1 cellular context compared by ENCODE assay signal in the genomic region with DNA sequence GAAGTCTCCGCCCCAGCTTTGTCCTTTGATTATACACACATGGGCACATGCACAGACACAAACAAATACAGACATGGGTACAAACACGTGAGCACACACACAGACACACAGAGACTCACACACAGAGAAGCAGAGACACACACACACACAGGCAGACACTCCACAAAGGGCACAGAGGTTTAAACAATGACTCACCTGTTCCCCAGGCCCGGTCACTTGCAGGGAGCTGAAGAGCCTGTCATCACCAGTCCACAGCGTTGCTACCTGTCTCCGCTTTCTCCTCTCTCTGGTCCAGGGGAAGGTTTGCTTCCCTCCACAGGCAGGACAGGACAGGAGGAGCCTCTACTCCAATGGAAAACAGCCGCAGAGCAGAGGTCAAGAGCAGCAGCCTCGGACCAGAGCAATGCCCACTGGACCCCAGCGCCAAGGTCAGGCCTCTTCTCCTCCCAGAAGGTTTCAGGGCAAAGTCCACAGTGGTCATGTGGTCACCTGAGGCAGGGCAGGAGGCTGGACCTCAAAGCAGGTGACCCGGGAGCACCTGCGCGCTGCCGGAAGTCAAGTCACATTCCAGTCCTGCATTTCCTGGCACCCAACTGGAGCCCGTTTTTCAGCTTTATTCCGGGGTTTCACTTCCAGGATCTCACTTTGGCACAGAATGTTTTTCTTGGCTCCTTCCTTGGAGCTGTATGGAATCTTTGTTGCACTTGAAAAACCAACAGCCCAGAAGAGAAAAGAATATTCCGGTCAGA.
TF ChIP-seq lines count a peak whose summit lies in the region.

Gene RAB17 (minus strand): TSS at position 463 of the 749 bp plus-strand sequence. CDS start 4,580 bp downstream, outside the sequence.

TF ChIP-seq in WTC11, 78 proteins besides CTCF, POLR2A, EP300 and RAD21 (continued from another document and continues in another):
- TF ChIP-seq ARID4B (CRISPR knock-in tag; IDR thresholded peaks at IDR 0.05; ENCODE audit: borderline replicate concordance) (0 out of 2 replicates have a peak, but pooled peaks have one; percentile 57), MLX (CRISPR knock-in tag; IDR thresholded peaks at IDR 0.05) (no peak), ZBTB21 (CRISPR knock-in tag; IDR thresholded peaks at IDR 0.05; ENCODE audit: borderline replicate concordance) (no peak), CREB1 (CRISPR knock-in tag; IDR thresholded peaks at IDR 0.05) (no peak), ZNF396 (CRISPR knock-in tag; IDR thresholded peaks at IDR 0.05; ENCODE audit: borderline replicate concordance) (no peak), SP1 (CRISPR knock-in tag; conservative IDR thresholded peaks at IDR 0.05) (0 out of 2 replicates have a peak, but pooled peaks have one; percentile 7), RELA (CRISPR knock-in tag; IDR thresholded peaks at IDR 0.05; ENCODE audit: borderline replicate concordance) (no peak), ZNF416 (CRISPR knock-in tag; IDR thresholded peaks at IDR 0.05) (no peak), IRF2 (CRISPR knock-in tag; IDR thresholded peaks at IDR 0.05; ENCODE audit: borderline replicate concordance, low read depth) (no peak), TEAD4 (CRISPR knock-in tag; IDR thresholded peaks at IDR 0.05) (no peak), ZNF532 (CRISPR knock-in tag; IDR thresholded peaks at IDR 0.05; ENCODE audit: borderline replicate concordance) (no peak), NR2C2 (CRISPR knock-in tag; IDR thresholded peaks at IDR 0.05) (no peak), ZNF138 (CRISPR knock-in tag; conservative IDR thresholded peaks at IDR 0.05) (no peak), PRDM15 (CRISPR knock-in tag; IDR thresholded peaks at IDR 0.05) (peak; percentile 95), NFE2L1 (CRISPR knock-in tag; IDR thresholded peaks at IDR 0.05) (0 out of 2 replicates have a peak, but pooled peaks have one; percentile 36), FOXJ3 (CRISPR knock-in tag; IDR thresholded peaks at IDR 0.05; ENCODE audit: borderline replicate concordance) (no peak), CREM (CRISPR knock-in tag; IDR thresholded peaks at IDR 0.05) (no peak), USF1 (CRISPR knock-in tag; IDR thresholded peaks at IDR 0.05) (peak; percentile 88), ZNF423 (CRISPR knock-in tag; IDR thresholded peaks at IDR 0.05) (no peak)
- TF ChIP-seq, protein P1, sequence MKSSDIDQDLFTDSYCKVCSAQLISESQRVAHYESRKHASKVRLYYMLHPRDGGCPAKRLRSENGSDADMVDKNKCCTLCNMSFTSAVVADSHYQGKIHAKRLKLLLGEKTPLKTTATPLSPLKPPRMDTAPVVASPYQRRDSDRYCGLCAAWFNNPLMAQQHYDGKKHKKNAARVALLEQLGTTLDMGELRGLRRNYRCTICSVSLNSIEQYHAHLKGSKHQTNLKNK (CRISPR knock-in tag; IDR thresholded peaks at IDR 0.05), result no peak
- TF ChIP-seq, protein P2, sequence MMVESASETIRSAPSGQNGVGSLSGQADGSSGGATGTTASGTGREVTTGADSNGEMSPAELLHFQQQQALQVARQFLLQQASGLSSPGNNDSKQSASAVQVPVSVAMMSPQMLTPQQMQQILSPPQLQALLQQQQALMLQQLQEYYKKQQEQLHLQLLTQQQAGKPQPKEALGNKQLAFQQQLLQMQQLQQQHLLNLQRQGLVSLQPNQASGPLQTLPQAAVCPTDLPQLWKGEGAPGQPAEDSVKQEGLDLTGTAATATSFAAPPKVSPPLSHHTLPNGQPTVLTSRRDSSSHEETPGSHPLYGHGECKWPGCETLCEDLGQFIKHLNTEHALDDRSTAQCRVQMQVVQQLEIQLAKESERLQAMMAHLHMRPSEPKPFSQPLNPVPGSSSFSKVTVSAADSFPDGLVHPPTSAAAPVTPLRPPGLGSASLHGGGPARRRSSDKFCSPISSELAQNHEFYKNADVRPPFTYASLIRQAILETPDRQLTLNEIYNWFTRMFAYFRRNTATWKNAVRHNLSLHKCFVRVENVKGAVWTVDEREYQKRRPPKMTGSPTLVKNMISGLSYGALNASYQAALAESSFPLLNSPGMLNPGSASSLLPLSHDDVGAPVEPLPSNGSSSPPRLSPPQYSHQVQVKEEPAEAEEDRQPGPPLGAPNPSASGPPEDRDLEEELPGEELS (CRISPR knock-in tag; IDR thresholded peaks at IDR 0.05), result peak; percentile 39; the same call in 1 of the 2 replicates
- TF ChIP-seq, protein P3, sequence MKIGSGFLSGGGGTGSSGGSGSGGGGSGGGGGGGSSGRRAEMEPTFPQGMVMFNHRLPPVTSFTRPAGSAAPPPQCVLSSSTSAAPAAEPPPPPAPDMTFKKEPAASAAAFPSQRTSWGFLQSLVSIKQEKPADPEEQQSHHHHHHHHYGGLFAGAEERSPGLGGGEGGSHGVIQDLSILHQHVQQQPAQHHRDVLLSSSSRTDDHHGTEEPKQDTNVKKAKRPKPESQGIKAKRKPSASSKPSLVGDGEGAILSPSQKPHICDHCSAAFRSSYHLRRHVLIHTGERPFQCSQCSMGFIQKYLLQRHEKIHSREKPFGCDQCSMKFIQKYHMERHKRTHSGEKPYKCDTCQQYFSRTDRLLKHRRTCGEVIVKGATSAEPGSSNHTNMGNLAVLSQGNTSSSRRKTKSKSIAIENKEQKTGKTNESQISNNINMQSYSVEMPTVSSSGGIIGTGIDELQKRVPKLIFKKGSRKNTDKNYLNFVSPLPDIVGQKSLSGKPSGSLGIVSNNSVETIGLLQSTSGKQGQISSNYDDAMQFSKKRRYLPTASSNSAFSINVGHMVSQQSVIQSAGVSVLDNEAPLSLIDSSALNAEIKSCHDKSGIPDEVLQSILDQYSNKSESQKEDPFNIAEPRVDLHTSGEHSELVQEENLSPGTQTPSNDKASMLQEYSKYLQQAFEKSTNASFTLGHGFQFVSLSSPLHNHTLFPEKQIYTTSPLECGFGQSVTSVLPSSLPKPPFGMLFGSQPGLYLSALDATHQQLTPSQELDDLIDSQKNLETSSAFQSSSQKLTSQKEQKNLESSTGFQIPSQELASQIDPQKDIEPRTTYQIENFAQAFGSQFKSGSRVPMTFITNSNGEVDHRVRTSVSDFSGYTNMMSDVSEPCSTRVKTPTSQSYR (CRISPR knock-in tag; IDR thresholded peaks at IDR 0.05), result no peak
- TF ChIP-seq, protein P4, sequence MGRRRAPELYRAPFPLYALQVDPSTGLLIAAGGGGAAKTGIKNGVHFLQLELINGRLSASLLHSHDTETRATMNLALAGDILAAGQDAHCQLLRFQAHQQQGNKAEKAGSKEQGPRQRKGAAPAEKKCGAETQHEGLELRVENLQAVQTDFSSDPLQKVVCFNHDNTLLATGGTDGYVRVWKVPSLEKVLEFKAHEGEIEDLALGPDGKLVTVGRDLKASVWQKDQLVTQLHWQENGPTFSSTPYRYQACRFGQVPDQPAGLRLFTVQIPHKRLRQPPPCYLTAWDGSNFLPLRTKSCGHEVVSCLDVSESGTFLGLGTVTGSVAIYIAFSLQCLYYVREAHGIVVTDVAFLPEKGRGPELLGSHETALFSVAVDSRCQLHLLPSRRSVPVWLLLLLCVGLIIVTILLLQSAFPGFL (CRISPR knock-in tag; IDR thresholded peaks at IDR 0.05; ENCODE audit: borderline replicate concordance), result no peak
